In genomic region chr17:2025220-2025621, GRCh38 we compare ENCODE assay signal across 8 cellular contexts. TPM values are rescaled to one million over a fixed set of nuclear protein-coding genes. Genes with fewer than 3 reads are reported as not detected.
DNase-seq lines count a peak whose midpoint lies in the region; ATAC-seq and TF ChIP-seq lines count a peak whose summit lies in the region.

Gene RTN4RL1 (minus strand): TSS chr17:2025334. CDS start chr17:2024865, 469 bp downstream.

- no peak for ATAC-seq in GM18867 (IDR thresholded peaks at IDR 0.05; ENCODE audit: unreplicated experiment)

- H3K36me3 ChIP-seq in MM.1S (replicated peaks; ENCODE audit: insufficient read depth, low read length) (no peaks in the 10 kb centered on the region), WERI-Rb-1 (peaks cover 2% of the 10 kb centered on the region; the same call in 1 of the 2 replicates)

- in situ Hi-C loops in Caki2 (cut with HindIII; ENCODE audit: low pct_unique_long_range_greater_than_20kb, low sequenced_read_pairs) (no loop called here), T47D (cut with HindIII; ENCODE audit: low pct_unique_long_range_greater_than_20kb, low sequenced_read_pairs) (no loop called here)

- H3K27ac ChIP-seq in MM.1S (ENCODE audit: low read length) (no peak within 1 kb of the TSS), WERI-Rb-1 (peak within 1 kb of the TSS; percentile 79)

- H3K9me3 ChIP-seq in MM.1S (replicated peaks; ENCODE audit: insufficient read depth, low read length) (no peaks in the 10 kb centered on the region), WERI-Rb-1 (ENCODE audit: severe bottlenecking) (no peaks in the 10 kb centered on the region)

- H3K4me1 ChIP-seq in MM.1S (ENCODE audit: low read length), result no peaks in the 10 kb centered on the region

- H2AFZ ChIP-seq in MM.1S (ENCODE audit: low read length), result no peak within 1 kb of the TSS

- no peak within 1 kb of the TSS for H3K9ac ChIP-seq in MM.1S (ENCODE audit: low read length)

- TF ChIP-seq CTCF in MM.1S (IDR thresholded peaks at IDR 0.05; ENCODE audit: low read length) (no peak), WERI-Rb-1 (IDR thresholded peaks at IDR 0.05; ENCODE audit: low read depth, low read length) (no peak)

- peak within 1 kb of the TSS; percentile 66; the same call in 1 of the 2 replicates for H3K4me2 ChIP-seq in MM.1S (ENCODE audit: low read depth, low read length)

- no peaks in the 10 kb centered on the region for H3K9me2 ChIP-seq in MM.1S (replicated peaks; ENCODE audit: insufficient read depth, low read length)

- H4K20me1 ChIP-seq in MM.1S (ENCODE audit: insufficient read depth, low read length), result no peaks in the 10 kb centered on the region

- H3K4me3 ChIP-seq in MM.1S (ENCODE audit: low read length), result peak within 1 kb of the TSS; percentile 47; the same call in 1 of the 2 replicates
- peak within 1 kb of the TSS; percentile 88 for H3K4me3 ChIP-seq in WERI-Rb-1 (ENCODE audit: low read depth, low read length)

- peaks cover 91% of the 10 kb centered on the region for H3K27me3 ChIP-seq in MM.1S (replicated peaks; ENCODE audit: insufficient read depth, low read length)
- no peaks in the 10 kb centered on the region for H3K27me3 ChIP-seq in WERI-Rb-1 (ENCODE audit: insufficient read depth, low read depth, severe bottlenecking)

- DNase-seq in Caki2 (ENCODE audit: low read depth) (peak; percentile 77), MM.1S (peak; percentile 29), WERI-Rb-1 (peak; percentile 89), T47D (ENCODE audit: low read depth in 1 of 2, low spot score in 1 of 2) (peak; percentile 80 to 96), iris pigment epithelial cell (ENCODE audit: low read depth) (peak; percentile 32), DMS153 treated with DMSO at 0.1 percent for 48 hours (lab: John Stamatoyannopoulos, UW; ENCODE audit: unreplicated experiment) (no peak)
- peak; percentile 42 to 53 for DNase-seq in stimulated activated CD4-positive, alpha-beta T cell treated with anti-CD3 and anti-CD28 coated beads, Interleukin-1b, Interleukin-23, amount 100 ng/mL, for 1 hour (ENCODE audit: low read depth in 2 of 2)

- H3K79me2 ChIP-seq in MM.1S (ENCODE audit: low read length), result peaks cover 2% of the 10 kb centered on the region

- H3F3A ChIP-seq in MM.1S (ENCODE audit: insufficient read depth, low read length), result no peaks in the 10 kb centered on the region

RNA-seq across cellular contexts. Expression of gene RTN4RL1, which starts in this region (rescaled TPM):
- 8.1 and 12.2 TPM in 2 replicates for total RNA-seq in Caki2 (2014; rRNA removed; shearing (Covaris generic); ENCODE audit: low replicate concordance)
